ENCODE assay signal across 33 cellular contexts in the genomic region with DNA sequence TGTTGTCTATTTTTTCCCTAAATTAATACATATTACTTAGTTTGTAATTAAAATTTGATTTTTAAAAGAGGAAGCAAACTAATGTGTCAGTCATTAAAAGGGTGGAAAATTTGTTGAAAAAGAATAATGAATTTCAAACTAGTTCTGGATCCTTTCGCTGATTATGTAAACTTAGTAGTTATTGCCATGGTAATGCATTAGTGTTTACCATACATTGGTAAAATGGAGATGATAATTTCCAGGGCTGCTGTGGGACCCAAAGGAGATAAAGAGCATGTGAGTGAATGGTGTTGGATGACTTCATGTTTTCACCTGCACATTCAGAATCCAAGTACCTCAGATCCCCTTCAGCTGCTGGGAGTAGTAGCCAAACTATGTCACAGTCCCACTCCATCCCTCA. TPM values are rescaled to one million over a fixed set of nuclear protein-coding genes. Genes with fewer than 3 reads are reported as not detected.
"Had no signal": no experiment of that assay in that cellular context is flagged by ENCODE, and none has a peak within 500 bp of the region (broad histone marks: within the 10 kb centered on the region; RNA-seq: fewer than 3 reads in every experiment).

No MANE protein-coding gene starts in this region.

- ATAC-seq: activated CD4-positive, alpha-beta T cell treated with anti-CD3 and anti-CD28 coated beads for 36 hours; activated T-cell treated with anti-CD3 and anti-CD28 coated beads, Interleukin-2, amount 50 U/mL, for 72 hours; body of pancreas; gastroesophageal sphincter; heart right ventricle had no signal

- H3K27ac Mint-ChIP-seq: activated CD4-positive, alpha-beta memory T cell treated with anti-CD3 and anti-CD28 coated beads, Interleukin-2, amount 10 ng/mL, durations not matched to agents 7 days and 5 days; activated CD4-positive, alpha-beta T cell treated with anti-CD3 and anti-CD28 coated beads for 36 hours; activated CD4-positive, alpha-beta T cell treated with anti-CD3 and anti-CD28 coated beads, Interleukin-2, amount 10 ng/mL, durations not matched to agents 7 days and 5 days; activated naive CD8-positive, alpha-beta T cell; activated T-cell treated with anti-CD3 and anti-CD28 coated beads, Interleukin-2, amount 50 U/mL, for 24 hours; activated T-cell treated with anti-CD3 and anti-CD28 coated beads, Interleukin-2, amount 50 U/mL, for 72 hours had no signal

- FAIRE-seq: endometrium, endothelial cell of umbilical vein had no signal

- H3K4me3 ChIP-seq: body of pancreas, cardiac muscle cell, esophagus squamous epithelium, gastroesophageal sphincter, heart right ventricle had no signal

- H3K9me3 Mint-ChIP-seq: activated CD4-positive, alpha-beta memory T cell treated with anti-CD3 and anti-CD28 coated beads, Interleukin-2, amount 10 ng/mL, durations not matched to agents 7 days and 5 days; activated CD4-positive, alpha-beta T cell treated with anti-CD3 and anti-CD28 coated beads, Interleukin-2, amount 10 ng/mL, durations not matched to agents 7 days and 5 days; activated T-cell treated with anti-CD3 and anti-CD28 coated beads, Interleukin-2, amount 50 U/mL, for 24 hours; activated T-cell treated with anti-CD3 and anti-CD28 coated beads, Interleukin-2, amount 50 U/mL, for 72 hours had no signal

- H3K27ac ChIP-seq: body of pancreas, cardiac muscle cell, epithelial cell of prostate, esophagus squamous epithelium, gastroesophageal sphincter, heart right ventricle had no signal

- H3K4me3 Mint-ChIP-seq: activated CD4-positive, alpha-beta memory T cell treated with anti-CD3 and anti-CD28 coated beads, Interleukin-2, amount 10 ng/mL, durations not matched to agents 7 days and 5 days; activated CD4-positive, alpha-beta T cell treated with anti-CD3 and anti-CD28 coated beads for 36 hours; activated CD4-positive, alpha-beta T cell treated with anti-CD3 and anti-CD28 coated beads, Interleukin-2, amount 10 ng/mL, durations not matched to agents 7 days and 5 days; activated naive CD8-positive, alpha-beta T cell; activated T-cell treated with anti-CD3 and anti-CD28 coated beads, Interleukin-2, amount 50 U/mL, for 24 hours; activated T-cell treated with anti-CD3 and anti-CD28 coated beads, Interleukin-2, amount 50 U/mL, for 72 hours had no signal

- H3K27me3 ChIP-seq: body of pancreas, cardiac muscle cell, esophagus squamous epithelium, gastroesophageal sphincter had no signal

- H3K9me3 ChIP-seq: body of pancreas, esophagus squamous epithelium, gastroesophageal sphincter, heart right ventricle had no signal

- H3K27me3 Mint-ChIP-seq: activated naive CD8-positive, alpha-beta T cell had no signal

- H3K4me1 ChIP-seq: body of pancreas, esophagus squamous epithelium had no signal

- DNase-seq: activated CD4-positive, alpha-beta memory T cell treated with anti-CD3 and anti-CD28 coated beads, Interleukin-2, amount 10 ng/mL, durations not matched to agents 7 days and 5 days; activated CD4-positive, alpha-beta T cell treated with anti-CD3 and anti-CD28 coated beads for 36 hours; activated CD4-positive, alpha-beta T cell treated with anti-CD3 and anti-CD28 coated beads, Interleukin-2, amount 10 ng/mL, durations not matched to agents 7 days and 5 days; activated CD4-positive, alpha-beta T cell treated with anti-CD3 and anti-CD28 coated beads, Interleukin-2, amount 50 U/mL, for 4 hours; activated CD4-positive, CD25-positive, alpha-beta regulatory T cell; activated CD4-positive, CD25-positive, alpha-beta regulatory T cell treated with anti-CD3 and anti-CD28 coated beads, Interleukin-2, amount 50 U/mL, for 72 hours; activated CD8-positive, alpha-beta memory T cell treated with anti-CD3 and anti-CD28 coated beads, Interleukin-2, amount 50 U/mL, for 48 hours; activated gamma-delta T cell; activated naive CD4-positive, alpha-beta T cell treated with anti-CD3 and anti-CD28 coated beads, Interleukin-2, amount 50 U/mL, for 16 hours; activated naive CD4-positive, alpha-beta T cell treated with Interleukin-2 at 50 U/mL for 16 hours; activated T-cell treated with anti-CD3 and anti-CD28 coated beads for 4 hours; activated T-cell treated with anti-CD3 and anti-CD28 coated beads, Interleukin-2, amount 50 U/mL, for 24 hours; activated T-cell treated with anti-CD3 and anti-CD28 coated beads, Interleukin-2, amount 50 U/mL, for 72 hours; amniotic stem cell; anterior cingulate cortex; body of pancreas; central memory CD4-positive, alpha-beta T cell; cerebellar nuclear complex; cortex of kidney; dermis blood vessel endothelial cell; effector CD8-positive, alpha-beta T cell; esophagus squamous epithelium; foreskin melanocyte; heart right ventricle; hippocampal formation; T-helper 2 cell had no signal

- H3K36me3 Mint-ChIP-seq: activated naive CD8-positive, alpha-beta T cell had no signal

- H3K36me3 ChIP-seq: esophagus squamous epithelium, gastroesophageal sphincter had no signal

- H3K4me1 Mint-ChIP-seq: activated CD4-positive, alpha-beta memory T cell treated with anti-CD3 and anti-CD28 coated beads, Interleukin-2, amount 10 ng/mL, durations not matched to agents 7 days and 5 days; activated CD4-positive, alpha-beta T cell treated with anti-CD3 and anti-CD28 coated beads for 36 hours; activated CD4-positive, alpha-beta T cell treated with anti-CD3 and anti-CD28 coated beads, Interleukin-2, amount 10 ng/mL, durations not matched to agents 7 days and 5 days had no signal

RNA-seq across cellular contexts. Expression of a gene that starts 26.6 kb away (rescaled TPM):
- total RNA-seq: activated CD4-positive, alpha-beta T cell treated with anti-CD3 and anti-CD28 coated beads, Interleukin-2, amount 10 ng/mL, durations not matched to agents 7 days and 5 days had no signal

RNA-seq across cellular contexts. Expression of a gene that starts 52.9 kb away (rescaled TPM):
- total RNA-seq: activated CD4-positive, alpha-beta memory T cell treated with anti-CD3 and anti-CD28 coated beads, Interleukin-2, amount 10 ng/mL, durations not matched to agents 7 days and 5 days; activated CD4-positive, alpha-beta T cell treated with anti-CD3 and anti-CD28 coated beads for 36 hours; activated CD4-positive, alpha-beta T cell treated with anti-CD3 and anti-CD28 coated beads, Interleukin-2, amount 10 ng/mL, durations not matched to agents 7 days and 5 days; activated T-cell treated with anti-CD3 and anti-CD28 coated beads, Interleukin-2, amount 50 U/mL, for 72 hours; T-helper 1 cell treated with Interleukin-12 subunit alpha and Interleukin-12 subunit beta and Interleukin-4 antibody, amounts not matched to agents 30 ng/mL and 1 ng/mL, for 36 hours had no signal
